9 cellular contexts compared by ENCODE assay signal in the genomic region with DNA sequence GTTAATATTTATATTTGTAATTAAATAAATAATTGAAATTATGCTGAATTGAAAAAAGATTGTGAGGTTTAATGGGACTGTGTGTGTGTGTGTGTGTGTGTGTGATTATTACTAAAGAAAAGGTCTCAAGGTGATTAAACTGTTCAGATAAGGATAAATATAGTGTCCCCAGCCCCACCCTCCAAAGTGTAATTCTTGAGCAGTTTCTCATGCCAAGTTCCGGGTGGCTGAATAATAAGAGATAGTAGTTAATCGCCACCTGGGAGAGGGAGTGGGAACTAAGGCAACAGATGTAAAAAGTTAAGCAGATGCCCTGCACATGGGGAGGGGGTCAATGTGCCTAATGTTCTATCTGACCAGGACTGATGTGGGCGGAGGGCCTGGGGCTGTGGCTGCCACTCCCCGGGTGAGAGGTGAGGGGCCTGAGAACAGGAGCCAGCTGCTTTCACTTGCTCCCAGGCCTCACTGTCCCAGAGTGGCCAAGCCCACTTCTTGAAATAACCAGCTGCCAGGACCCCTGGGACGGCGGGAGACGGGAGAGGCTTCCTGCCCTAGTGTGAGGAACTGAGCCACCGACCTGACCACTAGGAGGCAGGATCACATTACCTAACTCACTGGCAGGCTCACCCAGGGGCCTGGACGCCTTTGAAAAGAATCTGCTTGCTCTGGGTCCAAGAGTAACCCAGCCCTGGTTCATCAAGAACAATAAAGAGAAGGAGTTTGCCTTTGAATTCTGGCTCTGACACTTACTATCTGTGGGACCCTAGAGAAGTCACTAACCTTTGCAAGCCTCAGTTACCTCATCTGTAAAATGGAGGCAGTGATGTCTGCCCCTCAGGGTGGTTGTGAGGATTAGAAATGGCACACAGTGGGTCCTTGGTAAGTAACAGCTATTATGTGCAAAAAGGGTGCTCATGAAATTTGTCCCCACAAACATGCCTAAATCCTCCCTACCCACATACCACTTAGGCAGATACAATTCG.
DNase-seq lines count a peak whose midpoint lies in the region; ATAC-seq and TF ChIP-seq lines count a peak whose summit lies in the region.
"Had no signal": no experiment of that assay in that cellular context is flagged by ENCODE, and none has a peak within 500 bp of the region (broad histone marks: within the 10 kb centered on the region; RNA-seq: fewer than 3 reads in every experiment).

No MANE protein-coding gene starts in this region.

- no peak overlapping the region for H3K9ac ChIP-seq in neural progenitor cell

- peaks cover 0 to 7% (median 0%) of the 10 kb centered on the region in 4 donors for H3K4me1 ChIP-seq in Peyer's patch
- H3K4me1 ChIP-seq in neural progenitor cell = no peaks in the 10 kb centered on the region

- H4K20me1 ChIP-seq in neural progenitor cell (ENCODE audit: low read depth) = no peaks in the 10 kb centered on the region

- peak overlapping the region; percentile 57 for H2AFZ ChIP-seq in neural progenitor cell (replicated peaks)

- H3K36me3 ChIP-seq in Peyer's patch (no peaks in the 10 kb centered on the region), neural progenitor cell (no peaks in the 10 kb centered on the region)

- H3K4me3 ChIP-seq in GM12864 (ENCODE audit: low read depth, low read length) (no peak overlapping the region), Peyer's patch (no peak overlapping the region), neural progenitor cell (no peak overlapping the region)

- H3K4me2 ChIP-seq in neural progenitor cell = no peak overlapping the region

- ATAC-seq in HG03135 (IDR thresholded peaks at IDR 0.05; ENCODE audit: unreplicated experiment) = peak; percentile 70

- TF ChIP-seq CTCF in GM12864 (IDR thresholded peaks at IDR 0.05; ENCODE audit: low read depth, low read length, missing control alignments) = peak; percentile 76
- TF ChIP-seq CTCF in Peyer's patch (IDR thresholded peaks at IDR 0.05) = peak in 4 of 6 experiments; percentile 34 to 73 (median 68)
- peak; percentile 80 for TF ChIP-seq CTCF in neural progenitor cell (IDR thresholded peaks at IDR 0.05)

- peak; percentile 41 for DNase-seq in AG08395 (ENCODE audit: low spot score)
- DNase-seq in GM12864 (ENCODE audit: low read depth) = no peak
- peak in 2 of 3 donors; percentile 71 to 76 for DNase-seq in Peyer's patch
- peak; percentile 43 for DNase-seq in epidermal melanocyte (ENCODE audit: insufficient read length, low spot score)
- peak; percentile 84 for DNase-seq in neural progenitor cell (ENCODE audit: low spot score)
- DNase-seq in pons (ENCODE audit: low spot score) = no peak
- no peak for DNase-seq in T-helper 2 cell treated with Interferon-gamma antibody and Interleukin-4, amounts not matched to agents 5 μg/mL and 100 μg/mL, for 36 hours (ENCODE audit: low spot score)

- H3K27me3 ChIP-seq in Peyer's patch (no peaks in the 10 kb centered on the region), neural progenitor cell (no peaks in the 10 kb centered on the region)

- no peaks in the 10 kb centered on the region for H3F3A ChIP-seq in neural progenitor cell (ENCODE audit: low read depth)

- no peak overlapping the region for H3K4me3 Mint-ChIP-seq in neural progenitor cell
- H3K4me3 Mint-ChIP-seq in T-helper 2 cell treated with Interferon-gamma antibody and Interleukin-4, amounts not matched to agents 5 μg/mL and 100 μg/mL, for 36 hours = no peak overlapping the region
- H3K4me3 Mint-ChIP-seq: IgD-negative memory B cell had no signal

- H3K27ac Mint-ChIP-seq in neural progenitor cell = no peak overlapping the region
- no peak overlapping the region for H3K27ac Mint-ChIP-seq in T-helper 2 cell treated with Interferon-gamma antibody and Interleukin-4, amounts not matched to agents 5 μg/mL and 100 μg/mL, for 36 hours
- H3K27ac Mint-ChIP-seq: IgD-negative memory B cell had no signal

- no peak for TF ChIP-seq POLR2A in Peyer's patch (IDR thresholded peaks at IDR 0.05)

- H3K9me3 Mint-ChIP-seq in neural progenitor cell = peaks cover 7% of the 10 kb centered on the region
- H3K9me3 Mint-ChIP-seq in T-helper 2 cell treated with Interferon-gamma antibody and Interleukin-4, amounts not matched to agents 5 μg/mL and 100 μg/mL, for 36 hours = no peaks in the 10 kb centered on the region
- H3K9me3 Mint-ChIP-seq: IgD-negative memory B cell had no signal

- peaks cover 20% of the 10 kb centered on the region for H3K4me1 Mint-ChIP-seq in neural progenitor cell
- H3K4me1 Mint-ChIP-seq in T-helper 2 cell treated with Interferon-gamma antibody and Interleukin-4, amounts not matched to agents 5 μg/mL and 100 μg/mL, for 36 hours (ENCODE audit: low read depth) = no peaks in the 10 kb centered on the region
- H3K4me1 Mint-ChIP-seq: IgD-negative memory B cell had no signal

- peak overlapping the region in 3 of 4 donors; percentile 55 to 90 (median 81) for H3K27ac ChIP-seq in Peyer's patch
- H3K27ac ChIP-seq in neural progenitor cell = no peak overlapping the region

- no peaks in the 10 kb centered on the region for H3K79me2 ChIP-seq in neural progenitor cell (ENCODE audit: low read depth)

- H3K9me3 ChIP-seq in Peyer's patch (no peaks in the 10 kb centered on the region), neural progenitor cell (ENCODE audit: low read depth) (no peaks in the 10 kb centered on the region)

- H3K36me3 Mint-ChIP-seq in neural progenitor cell = no peaks in the 10 kb centered on the region
- H3K36me3 Mint-ChIP-seq in T-helper 2 cell treated with Interferon-gamma antibody and Interleukin-4, amounts not matched to agents 5 μg/mL and 100 μg/mL, for 36 hours (ENCODE audit: low read depth) = no peaks in the 10 kb centered on the region
- H3K36me3 Mint-ChIP-seq: IgD-negative memory B cell had no signal

- peaks cover 24% of the 10 kb centered on the region for H3K27me3 Mint-ChIP-seq in neural progenitor cell (ENCODE audit: insufficient read depth, low read depth)
- peaks cover 2% of the 10 kb centered on the region for H3K27me3 Mint-ChIP-seq in T-helper 2 cell treated with Interferon-gamma antibody and Interleukin-4, amounts not matched to agents 5 μg/mL and 100 μg/mL, for 36 hours (ENCODE audit: low read depth)

Comparison
In these comparisons a context has a peak if more than half of its experiments do, and no peak if none do; other contexts are left out.
1. DNase-seq: peak in AG08395 (single experiment), Peyer's patch (2 of 3), epidermal melanocyte (single experiment) and neural progenitor cell (single experiment); none in GM12864 (single experiment), pons (single experiment) and T-helper 2 cell treated with Interferon-gamma antibody and Interleukin-4, amounts not matched to agents 5 μg/mL and 100 μg/mL, for 36 hours (single experiment).
2. Peak in every context shown above with its lines, with median percentiles within 50 percentile points of each other: CTCF ChIP-seq.